ENCODE assay signal across 27 cellular contexts in genomic region chr10:126235979-126236851, GRCh38.
DNase-seq lines count a peak whose midpoint lies in the region; ATAC-seq and TF ChIP-seq lines count a peak whose summit lies in the region.
"Had no signal": no experiment of that assay in that cellular context is flagged by ENCODE, and none has a peak within 500 bp of the region (broad histone marks: within the 10 kb centered on the region; RNA-seq: fewer than 3 reads in every experiment).

No MANE protein-coding gene starts in this region.

- H2BK15ac ChIP-seq in mesenchymal stem cell (ENCODE audit: low read depth, poor library complexity, severe bottlenecking) = peak overlapping the region; percentile 4

- H2AFZ ChIP-seq in mesenchymal stem cell (ENCODE audit: low read depth, low read length) = no peak overlapping the region

- H2BK5ac ChIP-seq in mesenchymal stem cell (ENCODE audit: low read depth, low read length, poor library complexity, severe bottlenecking) = no peak overlapping the region

- H3K4me1 ChIP-seq in breast epithelium (no peaks in the 10 kb centered on the region), mesenchymal stem cell (ENCODE audit: control insufficient read depth, insufficient read depth, low read depth, low read length) (peaks cover 20% of the 10 kb centered on the region)
- no peaks in the 10 kb centered on the region for H3K4me1 ChIP-seq in naive thymus-derived CD4-positive, alpha-beta T cell (ENCODE audit: control insufficient read depth in 2 of 2, insufficient read depth in 2 of 2, low read length in 2 of 2)
- H3K4me1 ChIP-seq: esophagus muscularis mucosa, foreskin keratinocyte, left ventricle myocardium inferior, prostate gland had no signal

- peak overlapping the region; percentile 82 for H4K8ac ChIP-seq in mesenchymal stem cell (ENCODE audit: low read length)

- peak overlapping the region; percentile 38 to 59 for H2BK12ac ChIP-seq in mesenchymal stem cell (ENCODE audit: low read length in 2 of 2)

- H3K27ac ChIP-seq in breast epithelium (peak overlapping the region; percentile 34 to 48), angular gyrus (ENCODE audit: low read depth, low read length) (peak overlapping the region; percentile 1), mesenchymal stem cell (ENCODE audit: low read length, poor library complexity, severe bottlenecking) (no peak overlapping the region), temporal lobe (ENCODE audit: low read depth, low read length) (peak overlapping the region; percentile 62)
- no peak overlapping the region for H3K27ac ChIP-seq in naive thymus-derived CD4-positive, alpha-beta T cell (ENCODE audit: low read depth, low read length)
- H3K27ac ChIP-seq: esophagus muscularis mucosa, foreskin keratinocyte, KMS-11, left ventricle myocardium inferior, prostate gland had no signal

- peaks cover 8% of the 10 kb centered on the region for H3K9me3 Mint-ChIP-seq in MCF 10A (ENCODE audit: unreplicated experiment)
- peaks cover 23% of the 10 kb centered on the region for H3K9me3 Mint-ChIP-seq in activated T-helper 2 cell treated with anti-CD3 and anti-CD28 coated beads, Interferon-gamma antibody, Interleukin-2, Interleukin-4, amounts not matched to agents 10 μg/mL and 5 μg/mL and 100 μg/mL, durations not matched to agents 14 hours and 24 hours and 36 hours
- peaks cover 3 to 29% (median 13%) of the 10 kb centered on the region in 11 donors for H3K9me3 Mint-ChIP-seq in naive thymus-derived CD4-positive, alpha-beta T cell

- no peak overlapping the region for H3K9ac ChIP-seq in mesenchymal stem cell (ENCODE audit: low read length)
- H3K9ac ChIP-seq: KMS-11 had no signal

- no peaks in the 10 kb centered on the region for H3K36me3 ChIP-seq in breast epithelium
- peaks cover 23 to 45% of the 10 kb centered on the region in 2 experiments for H3K36me3 ChIP-seq in mesenchymal stem cell (ENCODE audit: control insufficient read depth in 1 of 2, insufficient read depth in 2 of 2, low read depth in 1 of 2, low read length in 2 of 2)
- H3K36me3 ChIP-seq in naive thymus-derived CD4-positive, alpha-beta T cell (ENCODE audit: control insufficient read depth in 2 of 3, insufficient read depth in 3 of 3, low read length in 3 of 3) = no peaks in the 10 kb centered on the region
- H3K36me3 ChIP-seq: esophagus muscularis mucosa, left ventricle myocardium inferior, prostate gland had no signal

- peaks cover 17% of the 10 kb centered on the region for H3K27me3 Mint-ChIP-seq in MCF 10A (ENCODE audit: insufficient read depth, unreplicated experiment)
- no peaks in the 10 kb centered on the region for H3K27me3 Mint-ChIP-seq in activated T-helper 2 cell treated with anti-CD3 and anti-CD28 coated beads, Interferon-gamma antibody, Interleukin-2, Interleukin-4, amounts not matched to agents 10 μg/mL and 5 μg/mL and 100 μg/mL, durations not matched to agents 14 hours and 24 hours and 36 hours (ENCODE audit: low read depth)
- peaks cover 0 to 24% (median 14%) of the 10 kb centered on the region in 5 donors for H3K27me3 Mint-ChIP-seq in naive thymus-derived CD4-positive, alpha-beta T cell

- H3K4ac ChIP-seq in mesenchymal stem cell (ENCODE audit: low read depth in 1 of 2, low read length in 2 of 2) = peak overlapping the region in 1 of 2 experiments; percentile 65

- TF ChIP-seq CTCF in breast epithelium (IDR thresholded peaks at IDR 0.05) (no peak), MCF 10A (IDR thresholded peaks at IDR 0.05; ENCODE audit: unreplicated experiment) (no peak)

- no peak overlapping the region for H3K4me2 ChIP-seq in mesenchymal stem cell (ENCODE audit: low read length, poor library complexity, severe bottlenecking)
- H3K4me2 ChIP-seq: KMS-11 had no signal

- peak overlapping the region; percentile 48 to 71 for H3K18ac ChIP-seq in mesenchymal stem cell (ENCODE audit: low read depth in 1 of 2, low read length in 2 of 2)

- no peak overlapping the region for H3K23ac ChIP-seq in mesenchymal stem cell (ENCODE audit: low read length in 2 of 2)

- H3K79me1 ChIP-seq in mesenchymal stem cell (replicated peaks; ENCODE audit: low read length, poor library complexity, severe bottlenecking) = peaks cover 58% of the 10 kb centered on the region

- H3K4me3 Mint-ChIP-seq in MCF 10A (ENCODE audit: unreplicated experiment) = no peak overlapping the region
- H3K4me3 Mint-ChIP-seq in activated T-helper 2 cell treated with anti-CD3 and anti-CD28 coated beads, Interferon-gamma antibody, Interleukin-2, Interleukin-4, amounts not matched to agents 10 μg/mL and 5 μg/mL and 100 μg/mL, durations not matched to agents 14 hours and 24 hours and 36 hours (ENCODE audit: low read depth) = no peak overlapping the region
- no peak overlapping the region for H3K4me3 Mint-ChIP-seq in naive thymus-derived CD4-positive, alpha-beta T cell
- H3K4me3 Mint-ChIP-seq: activated naive CD4-positive, alpha-beta T cell treated with anti-CD3 and anti-CD28 coated beads for 36 hours; activated T-helper 1 cell treated with anti-CD3 and anti-CD28 coated beads, Interleukin-12 subunit alpha, Interleukin-12 subunit beta, Interleukin-2, Interleukin-4 antibody, amounts not matched to agents 30 ng/mL and 10 ng/mL and 1 ng/mL, durations not matched to agents 14 hours and 24 hours and 36 hours; CD4-positive, CD25-positive, alpha-beta regulatory T cell; T-helper 1 cell treated with Interleukin-12 subunit alpha and Interleukin-12 subunit beta and Interleukin-4 antibody, amounts not matched to agents 30 μg/mL and 1 μg/mL, for 36 hours had no signal

- no peak overlapping the region for H3K4me3 ChIP-seq in breast epithelium
- no peak overlapping the region for H3K4me3 ChIP-seq in mesenchymal stem cell (ENCODE audit: insufficient read depth in 1 of 2, low read depth in 1 of 2, low read length in 2 of 2)
- no peak overlapping the region for H3K4me3 ChIP-seq in naive thymus-derived CD4-positive, alpha-beta T cell (ENCODE audit: low read length)
- H3K4me3 ChIP-seq: esophagus muscularis mucosa, left ventricle myocardium inferior, prostate gland had no signal

- intact Hi-C loops in breast epithelium (cut with DNase I; ENCODE audit: low total_unique reads) (no loop called here), MCF 10A (cut with micrococcal nuclease) (no loop called here)
- intact Hi-C loops in activated T-helper 2 cell treated with anti-CD3 and anti-CD28 coated beads, Interferon-gamma antibody, Interleukin-2, Interleukin-4, amounts not matched to agents 10 μg/mL and 5 μg/mL and 100 μg/mL, durations not matched to agents 14 hours and 24 hours and 36 hours (cut with micrococcal nuclease) = no loop called here
- intact Hi-C loops in naive thymus-derived CD4-positive, alpha-beta T cell (cut with micrococcal nuclease) = no loop called here

- 94% methylated on average over 12 of the region's 12 CpGs for WGBS in mesenchymal stem cell

- no peaks in the 10 kb centered on the region for H3K36me3 Mint-ChIP-seq in MCF 10A (ENCODE audit: insufficient read depth, unreplicated experiment)
- no peaks in the 10 kb centered on the region for H3K36me3 Mint-ChIP-seq in activated T-helper 2 cell treated with anti-CD3 and anti-CD28 coated beads, Interferon-gamma antibody, Interleukin-2, Interleukin-4, amounts not matched to agents 10 μg/mL and 5 μg/mL and 100 μg/mL, durations not matched to agents 14 hours and 24 hours and 36 hours (ENCODE audit: low read depth)
- H3K36me3 Mint-ChIP-seq in naive thymus-derived CD4-positive, alpha-beta T cell = no peaks in the 10 kb centered on the region
- H3K36me3 Mint-ChIP-seq: CD4-positive, CD25-positive, alpha-beta regulatory T cell had no signal

- H2BK120ac ChIP-seq in mesenchymal stem cell (ENCODE audit: low read depth, low read length) = peak overlapping the region; percentile 45

- no TSS peak for BruUV-seq in MCF 10A (replicated peaks; lab: Mats Ljungman, UMichigan)

- H3K27ac Mint-ChIP-seq in MCF 10A (ENCODE audit: low read depth, unreplicated experiment) = no peak overlapping the region
- H3K27ac Mint-ChIP-seq in activated T-helper 2 cell treated with anti-CD3 and anti-CD28 coated beads, Interferon-gamma antibody, Interleukin-2, Interleukin-4, amounts not matched to agents 10 μg/mL and 5 μg/mL and 100 μg/mL, durations not matched to agents 14 hours and 24 hours and 36 hours = no peak overlapping the region
- H3K27ac Mint-ChIP-seq in naive thymus-derived CD4-positive, alpha-beta T cell = no peak overlapping the region
- H3K27ac Mint-ChIP-seq: activated naive CD4-positive, alpha-beta T cell treated with anti-CD3 and anti-CD28 coated beads for 36 hours; activated T-helper 1 cell treated with anti-CD3 and anti-CD28 coated beads, Interleukin-12 subunit alpha, Interleukin-12 subunit beta, Interleukin-2, Interleukin-4 antibody, amounts not matched to agents 30 ng/mL and 10 ng/mL and 1 ng/mL, durations not matched to agents 14 hours and 24 hours and 36 hours; T-helper 1 cell treated with Interleukin-12 subunit alpha and Interleukin-12 subunit beta and Interleukin-4 antibody, amounts not matched to agents 30 μg/mL and 1 μg/mL, for 36 hours had no signal

- no peak for ATAC-seq in naive thymus-derived CD4-positive, alpha-beta T cell

- H3K27me3 ChIP-seq in breast epithelium = no peaks in the 10 kb centered on the region
- no peaks in the 10 kb centered on the region for H3K27me3 ChIP-seq in mesenchymal stem cell (ENCODE audit: control insufficient read depth in 1 of 2, insufficient read depth in 1 of 2, low read length in 2 of 2)
- H3K27me3 ChIP-seq in naive thymus-derived CD4-positive, alpha-beta T cell (ENCODE audit: control insufficient read depth in 2 of 2, insufficient read depth in 2 of 2, low read length in 2 of 2) = no peaks in the 10 kb centered on the region
- H3K27me3 ChIP-seq: foreskin keratinocyte had no signal

- POLR2A ChIA-PET in MCF 10A (lab: Yijun Ruan, JAX) = interaction anchor here (0.7 kb wide), 1 partner anchor 235 kb away, joined by 3 read pairs; no protein-coding TSS in a partner anchor
- POLR2A ChIA-PET in naive thymus-derived CD4-positive, alpha-beta T cell (lab: Charles Lee) = no interaction called here

- no peaks in the 10 kb centered on the region for H3K4me1 Mint-ChIP-seq in MCF 10A (ENCODE audit: insufficient read depth, unreplicated experiment)
- H3K4me1 Mint-ChIP-seq in activated T-helper 2 cell treated with anti-CD3 and anti-CD28 coated beads, Interferon-gamma antibody, Interleukin-2, Interleukin-4, amounts not matched to agents 10 μg/mL and 5 μg/mL and 100 μg/mL, durations not matched to agents 14 hours and 24 hours and 36 hours (ENCODE audit: low read depth) = no peaks in the 10 kb centered on the region
- H3K4me1 Mint-ChIP-seq in naive thymus-derived CD4-positive, alpha-beta T cell = peaks cover 0 to 2% (median 0%) of the 10 kb centered on the region in 7 donors
- H3K4me1 Mint-ChIP-seq: CD4-positive, CD25-positive, alpha-beta regulatory T cell had no signal

- no peaks in the 10 kb centered on the region for H3K9me3 ChIP-seq in breast epithelium
- no peaks in the 10 kb centered on the region for H3K9me3 ChIP-seq in mesenchymal stem cell (ENCODE audit: control insufficient read depth, low read length)
- peaks cover 0 to 10% (median 0%) of the 10 kb centered on the region in 3 experiments for H3K9me3 ChIP-seq in naive thymus-derived CD4-positive, alpha-beta T cell (ENCODE audit: control insufficient read depth in 2 of 3, low read length in 3 of 3)
- H3K9me3 ChIP-seq: esophagus muscularis mucosa, left ventricle myocardium inferior, prostate gland had no signal

- CTCF ChIA-PET in MCF 10A (lab: Yijun Ruan, JAX) = no interaction called here
- CTCF ChIA-PET in naive thymus-derived CD4-positive, alpha-beta T cell (lab: Charles Lee) = no interaction called here

- DNase-seq in breast epithelium (ENCODE audit: low spot score in 2 of 2) (no peak), MCF 10A (ENCODE audit: unreplicated experiment) (no peak), mesenchymal stem cell (no peak), HK-2 (ENCODE audit: unreplicated experiment) (no peak)
- no peak for DNase-seq in activated T-helper 2 cell treated with anti-CD3 and anti-CD28 coated beads, Interferon-gamma antibody, Interleukin-2, Interleukin-4, amounts not matched to agents 10 μg/mL and 5 μg/mL and 100 μg/mL, durations not matched to agents 14 hours and 24 hours and 36 hours (ENCODE audit: low spot score)
- DNase-seq in naive thymus-derived CD4-positive, alpha-beta T cell = no peak
- DNase-seq: activated CD4-positive, alpha-beta T cell treated with anti-CD3 and anti-CD28 coated beads, Interleukin-2, amount 50 U/mL, for 48 hours; activated naive CD4-positive, alpha-beta T cell treated with anti-CD3 and anti-CD28 coated beads for 36 hours; AML-193; amygdala; CD4-positive, CD25-positive, alpha-beta regulatory T cell; foreskin keratinocyte; GOT3; left ventricle myocardium inferior; MM.1S; NCI-H1105 treated with DMSO at 0.1 percent for 48 hours; NCI-H1930; NCI-H2171 treated with DMSO at 0.1 percent for 48 hours; NCI-H510A; stimulated activated CD4-positive, alpha-beta T cell treated with anti-CD3 and anti-CD28 coated beads, Interleukin-4, amount 100 ng/mL, for 24 hours had no signal

- no peak for TF ChIP-seq POLR2A in breast epithelium (IDR thresholded peaks at IDR 0.05)

- peak overlapping the region; percentile 88 for H4K91ac ChIP-seq in mesenchymal stem cell (ENCODE audit: low read length)

- no peak overlapping the region for H3K14ac ChIP-seq in mesenchymal stem cell (ENCODE audit: low read length in 2 of 2)

- H2AK5ac ChIP-seq in mesenchymal stem cell (ENCODE audit: low read length, severe bottlenecking) = peak overlapping the region; percentile 15

Comparison
In these comparisons a context has a peak if more than half of its experiments do, and no peak if none do; other contexts are left out.
1. H3K27ac ChIP-seq: peak in breast epithelium (2 of 2), angular gyrus (single experiment) and temporal lobe (single experiment); none in mesenchymal stem cell (single experiment) and naive thymus-derived CD4-positive, alpha-beta T cell (single experiment).